ENCODE assay signal across 22 cellular contexts in the genomic region with DNA sequence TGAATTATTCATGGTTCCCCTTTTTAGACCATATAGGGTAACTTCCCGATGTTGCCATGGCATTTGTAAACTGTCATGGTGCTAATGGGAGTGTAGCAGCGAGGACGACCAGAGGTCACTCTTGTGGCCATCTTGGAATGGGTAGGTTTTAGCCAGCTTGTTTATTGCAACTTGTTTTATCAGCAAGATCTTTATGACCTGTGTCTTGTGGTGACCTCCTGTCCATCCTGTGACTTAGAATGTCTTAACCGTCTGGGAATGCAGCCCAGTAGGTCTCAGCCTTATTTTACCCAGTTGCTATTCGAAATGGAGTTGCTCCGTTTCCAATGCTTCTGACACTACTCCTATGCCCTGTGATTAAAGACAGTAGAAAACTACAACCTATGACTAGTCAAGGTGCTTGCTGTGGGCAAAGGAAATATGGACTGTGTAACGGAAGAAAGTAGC. TPM values are rescaled to one million over a fixed set of nuclear protein-coding genes. Genes with fewer than 3 reads are reported as not detected.
A peak's percentile ranks its signal among the peaks of the same experiment; 100 is the strongest.
DNase-seq lines count a peak whose midpoint lies in the region; ATAC-seq, FAIRE-seq and TF ChIP-seq lines count a peak whose summit lies in the region.
"Had no signal": no experiment of that assay in that cellular context is flagged by ENCODE, and none has a peak within 500 bp of the region (broad histone marks: within the 10 kb centered on the region; RNA-seq: fewer than 3 reads in every experiment).

No MANE protein-coding gene starts in this region.

- H2AK5ac ChIP-seq in trophoblast cell (ENCODE audit: low read length): no peak overlapping the region

- H3K79me1 ChIP-seq in trophoblast cell (ENCODE audit: low read length): peaks cover 5% of the 10 kb centered on the region

- H3K9me3 ChIP-seq in astrocyte (ENCODE audit: insufficient read depth, low read depth, low read length) (no peaks in the 10 kb centered on the region), trophoblast cell (ENCODE audit: insufficient read depth, low read depth, low read length) (no peaks in the 10 kb centered on the region)
- H3K9me3 ChIP-seq: A549 had no signal

- H2BK12ac ChIP-seq in trophoblast cell (ENCODE audit: low read length): no peak overlapping the region

- no peak overlapping the region for H3K23ac ChIP-seq in trophoblast cell (ENCODE audit: low read length)

- no peaks in the 10 kb centered on the region for H3K4me1 Mint-ChIP-seq in astrocyte (ENCODE audit: low read depth, unreplicated experiment)
- H3K4me1 Mint-ChIP-seq in effector memory CD8-positive, alpha-beta T cell (ENCODE audit: low read depth in 2 of 2): no peaks in the 10 kb centered on the region
- H3K4me1 Mint-ChIP-seq: CD14-positive monocyte; CD4-positive, alpha-beta memory T cell had no signal

- H4K12ac ChIP-seq in trophoblast cell (ENCODE audit: low read depth, low read length): no peak overlapping the region

- peaks cover 4% of the 10 kb centered on the region for H3K27me3 Mint-ChIP-seq in astrocyte (ENCODE audit: low read depth, unreplicated experiment)
- H3K27me3 Mint-ChIP-seq in effector memory CD8-positive, alpha-beta T cell: peaks cover 26% of the 10 kb centered on the region in 2 donors

- H3K27ac Mint-ChIP-seq in astrocyte (ENCODE audit: unreplicated experiment): peak overlapping the region; percentile 51
- H3K27ac Mint-ChIP-seq in effector memory CD8-positive, alpha-beta T cell: no peak overlapping the region
- H3K27ac Mint-ChIP-seq: CD14-positive monocyte; CD4-positive, alpha-beta memory T cell had no signal

- H3K4me3 Mint-ChIP-seq in astrocyte (ENCODE audit: unreplicated experiment): no peak overlapping the region
- no peak overlapping the region for H3K4me3 Mint-ChIP-seq in effector memory CD8-positive, alpha-beta T cell
- H3K4me3 Mint-ChIP-seq: CD14-positive monocyte; CD4-positive, alpha-beta memory T cell; H9 had no signal

- no peak overlapping the region for H3K14ac ChIP-seq in trophoblast cell (ENCODE audit: low read length)

- H3K18ac ChIP-seq in trophoblast cell (ENCODE audit: low read length): no peak overlapping the region

- H3K27me3 ChIP-seq in astrocyte (ENCODE audit: insufficient read depth, low read length) (no peaks in the 10 kb centered on the region), trophoblast cell (ENCODE audit: insufficient read depth, low read length) (no peaks in the 10 kb centered on the region)

- FAIRE-seq in astrocyte (lab: Jason Lieb, UNC): no peak
- FAIRE-seq: A549, G401.6, H1 had no signal

- no peak for ATAC-seq in HG03432 (IDR thresholded peaks at IDR 0.05; ENCODE audit: unreplicated experiment)
- ATAC-seq in effector memory CD8-positive, alpha-beta T cell (replicated peaks): no peak

- H3K4me1 ChIP-seq in astrocyte (ENCODE audit: insufficient read depth, low read length) (no peaks in the 10 kb centered on the region), trophoblast cell (ENCODE audit: control insufficient read depth in 1 of 2, insufficient read depth in 2 of 2, low read length in 2 of 2) (peaks cover 4 to 5% of the 10 kb centered on the region in 2 experiments)
- H3K4me1 ChIP-seq: A549 had no signal

- H4K91ac ChIP-seq in trophoblast cell (ENCODE audit: low read depth, low read length): peak overlapping the region; percentile 42

- H2AFZ ChIP-seq in astrocyte (ENCODE audit: low read depth, low read length): no peak overlapping the region
- no peak overlapping the region for H2AFZ ChIP-seq in trophoblast cell (ENCODE audit: insufficient read depth, low read length, poor library complexity)

- in situ Hi-C loops in Caki2 (cut with HindIII; ENCODE audit: low pct_unique_long_range_greater_than_20kb, low sequenced_read_pairs): no loop called here

- H3K36me3 Mint-ChIP-seq in astrocyte (ENCODE audit: low read depth, unreplicated experiment): no peaks in the 10 kb centered on the region
- H3K36me3 Mint-ChIP-seq in effector memory CD8-positive, alpha-beta T cell (ENCODE audit: insufficient read depth): peaks cover 3% of the 10 kb centered on the region
- H3K36me3 Mint-ChIP-seq: CD14-positive monocyte; CD4-positive, alpha-beta memory T cell had no signal

- no peak overlapping the region for H3K4me3 ChIP-seq in astrocyte (ENCODE audit: insufficient read depth, low read depth, low read length)
- H3K4me3 ChIP-seq in trophoblast cell (ENCODE audit: low read depth, low read length): no peak overlapping the region
- H3K4me3 ChIP-seq: A549 had no signal

- no peak overlapping the region for H4K8ac ChIP-seq in trophoblast cell (ENCODE audit: low read depth, low read length)

- DNase-seq in Caki2 (ENCODE audit: low read depth) (peak; percentile 18), M059J (ENCODE audit: low read depth) (peak; percentile 73), astrocyte (ENCODE audit: low read depth) (no peak), trophoblast cell (peak; percentile 50 to 83), HEK293T (ENCODE audit: extremely low spot score) (no peak)
- no peak for DNase-seq in activated T-cell treated with anti-CD3 and anti-CD28 coated beads, Interleukin-2, amount 50 U/mL, for 48 hours
- DNase-seq in effector memory CD8-positive, alpha-beta T cell: no peak
- DNase-seq: AML-193; Calu3; CD4-positive, alpha-beta memory T cell; DMS79 treated with DMSO at 0.1 percent for 48 hours; EL had no signal

- POLR2A ChIA-PET in HEK293T (lab: Yijun Ruan, JAX): no interaction called here

- CTCF ChIA-PET in HEK293T (lab: Yijun Ruan, JAX): no interaction called here

- H2BK120ac ChIP-seq in trophoblast cell (ENCODE audit: insufficient read depth, low read length, poor library complexity): peak overlapping the region; percentile 41

- H2BK5ac ChIP-seq in trophoblast cell (ENCODE audit: low read depth, low read length, poor library complexity): peak overlapping the region; percentile 25

- no CpG with 5 or more reads among the region's 7 CpGs for WGBS in trophoblast cell (ENCODE audit: extremely low coverage, insufficient coverage, insufficient read length)

- H3K36me3 ChIP-seq in astrocyte (ENCODE audit: insufficient read depth, low read length) (no peaks in the 10 kb centered on the region), trophoblast cell (ENCODE audit: control insufficient read depth in 1 of 2, insufficient read depth in 2 of 2, low read length in 2 of 2) (no peaks in the 10 kb centered on the region)

- no peak for TF ChIP-seq CTCF in astrocyte (IDR thresholded peaks at IDR 0.05; ENCODE audit: insufficient read depth, low read depth, low read length)

- H3K9ac ChIP-seq in astrocyte (ENCODE audit: low read length) (no peak overlapping the region), trophoblast cell (ENCODE audit: low read length) (no peak overlapping the region)

- no peak overlapping the region for H3K4ac ChIP-seq in trophoblast cell (ENCODE audit: low read depth, low read length)

- H3K27ac ChIP-seq in astrocyte (ENCODE audit: low read depth, low read length): no peak overlapping the region
- H3K27ac ChIP-seq in trophoblast cell (ENCODE audit: low read depth, low read length): peak overlapping the region; percentile 67
- H3K27ac ChIP-seq: 22Rv1, A549, HL-60 had no signal

- H3K9me3 Mint-ChIP-seq in astrocyte (ENCODE audit: unreplicated experiment): peaks cover 5% of the 10 kb centered on the region
- no peaks in the 10 kb centered on the region for H3K9me3 Mint-ChIP-seq in effector memory CD8-positive, alpha-beta T cell
- H3K9me3 Mint-ChIP-seq: CD4-positive, alpha-beta memory T cell had no signal

- no peaks in the 10 kb centered on the region for H4K20me1 ChIP-seq in astrocyte (ENCODE audit: insufficient read depth, low read length)

- H3K4me2 ChIP-seq in astrocyte (ENCODE audit: low read length): no peak overlapping the region
- no peak overlapping the region for H3K4me2 ChIP-seq in trophoblast cell (ENCODE audit: low read length)
- H3K4me2 ChIP-seq: A549 had no signal

- H3K79me2 ChIP-seq in astrocyte (ENCODE audit: insufficient read depth, low read length): no peaks in the 10 kb centered on the region
- H3K79me2 ChIP-seq in trophoblast cell (ENCODE audit: control insufficient read depth, insufficient read depth, low read length, poor library complexity): no peaks in the 10 kb centered on the region

TF ChIP-seq in HEK293T, 16 proteins besides CTCF, POLR2A, EP300 and RAD21:
- no peak for TF ChIP-seq L3MBTL2 (conservative IDR thresholded peaks at IDR 0.05)
- TF ChIP-seq CTBP1 (IDR thresholded peaks at IDR 0.05; ENCODE audit: borderline replicate concordance): no peak
- no peak for TF ChIP-seq ZNF384 (IDR thresholded peaks at IDR 0.05)
- TF ChIP-seq SP1 (IDR thresholded peaks at IDR 0.05): no peak
- TF ChIP-seq, protein P1, sequence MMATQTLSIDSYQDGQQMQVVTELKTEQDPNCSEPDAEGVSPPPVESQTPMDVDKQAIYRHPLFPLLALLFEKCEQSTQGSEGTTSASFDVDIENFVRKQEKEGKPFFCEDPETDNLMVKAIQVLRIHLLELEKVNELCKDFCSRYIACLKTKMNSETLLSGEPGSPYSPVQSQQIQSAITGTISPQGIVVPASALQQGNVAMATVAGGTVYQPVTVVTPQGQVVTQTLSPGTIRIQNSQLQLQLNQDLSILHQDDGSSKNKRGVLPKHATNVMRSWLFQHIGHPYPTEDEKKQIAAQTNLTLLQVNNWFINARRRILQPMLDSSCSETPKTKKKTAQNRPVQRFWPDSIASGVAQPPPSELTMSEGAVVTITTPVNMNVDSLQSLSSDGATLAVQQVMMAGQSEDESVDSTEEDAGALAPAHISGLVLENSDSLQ (IDR thresholded peaks at IDR 0.05): no peak
- TF ChIP-seq FOXA1 (IDR thresholded peaks at IDR 0.05): no peak
- TF ChIP-seq TARDBP (IDR thresholded peaks at IDR 0.05): no peak
- no peak for TF ChIP-seq HDGF (IDR thresholded peaks at IDR 0.05; ENCODE audit: borderline replicate concordance)
- TF ChIP-seq SUZ12 (IDR thresholded peaks at IDR 0.05): no peak
- TF ChIP-seq FOXM1 (IDR thresholded peaks at IDR 0.05; ENCODE audit: borderline replicate concordance): no peak
- no peak for TF ChIP-seq ELF4 (IDR thresholded peaks at IDR 0.05)
- TF ChIP-seq FOXK2 (IDR thresholded peaks at IDR 0.05): no peak
- no peak for TF ChIP-seq BHLHE40 (IDR thresholded peaks at IDR 0.05; ENCODE audit: borderline replicate concordance)
- TF ChIP-seq LEF1 (IDR thresholded peaks at IDR 0.05; ENCODE audit: borderline replicate concordance): no peak
- no peak for TF ChIP-seq NFRKB (IDR thresholded peaks at IDR 0.05)
- TF ChIP-seq ARNT (IDR thresholded peaks at IDR 0.05): no peak

RNA-seq across cellular contexts. Expression of a gene that starts 18.8 kb away (rescaled TPM):
- 8.3 and 16.0 TPM in 2 replicates for total RNA-seq in Caki2 (2014; rRNA removed; shearing (Covaris generic); ENCODE audit: low replicate concordance)
- total RNA-seq in M059J (2014; rRNA removed; shearing (Covaris generic)): 7.6 and 16.6 TPM in 2 replicates
- 10.1 and 12.7 TPM in 2 replicates for total RNA-seq in astrocyte
- polyA plus RNA-seq in trophoblast cell (2013): 16.3 and 16.5 TPM in 2 replicates

RNA-seq across cellular contexts. Expression of a gene that starts 48.4 kb away (rescaled TPM):
- not detected in 2 replicates for total RNA-seq in Caki2 (2014; rRNA removed; shearing (Covaris generic); ENCODE audit: low replicate concordance)
- not detected in 2 replicates for total RNA-seq in M059J (2014; rRNA removed; shearing (Covaris generic))
- total RNA-seq in astrocyte: not detected in 2 replicates
- polyA plus RNA-seq in trophoblast cell (2013): not detected in 2 replicates
- total RNA-seq: Calu3; CD4-positive, alpha-beta memory T cell; H1; H9; HT1080 had no signal
- polyA plus RNA-seq: A549; BJ; CD14-positive monocyte; CD4-positive, alpha-beta memory T cell had no signal

Comparison
In these comparisons a context has a peak if more than half of its experiments do, and no peak if none do; other contexts are left out.
1. DNase-seq: peak in Caki2 (single experiment), M059J (single experiment) and trophoblast cell (2 of 2); none in astrocyte (single experiment), HEK293T (single experiment), activated T-cell treated with anti-CD3 and anti-CD28 coated beads, Interleukin-2, amount 50 U/mL, for 48 hours (0 of 2) and effector memory CD8-positive, alpha-beta T cell (0 of 3).